Comparison of ENCODE assay signal across 8 cellular contexts in the genomic region with DNA sequence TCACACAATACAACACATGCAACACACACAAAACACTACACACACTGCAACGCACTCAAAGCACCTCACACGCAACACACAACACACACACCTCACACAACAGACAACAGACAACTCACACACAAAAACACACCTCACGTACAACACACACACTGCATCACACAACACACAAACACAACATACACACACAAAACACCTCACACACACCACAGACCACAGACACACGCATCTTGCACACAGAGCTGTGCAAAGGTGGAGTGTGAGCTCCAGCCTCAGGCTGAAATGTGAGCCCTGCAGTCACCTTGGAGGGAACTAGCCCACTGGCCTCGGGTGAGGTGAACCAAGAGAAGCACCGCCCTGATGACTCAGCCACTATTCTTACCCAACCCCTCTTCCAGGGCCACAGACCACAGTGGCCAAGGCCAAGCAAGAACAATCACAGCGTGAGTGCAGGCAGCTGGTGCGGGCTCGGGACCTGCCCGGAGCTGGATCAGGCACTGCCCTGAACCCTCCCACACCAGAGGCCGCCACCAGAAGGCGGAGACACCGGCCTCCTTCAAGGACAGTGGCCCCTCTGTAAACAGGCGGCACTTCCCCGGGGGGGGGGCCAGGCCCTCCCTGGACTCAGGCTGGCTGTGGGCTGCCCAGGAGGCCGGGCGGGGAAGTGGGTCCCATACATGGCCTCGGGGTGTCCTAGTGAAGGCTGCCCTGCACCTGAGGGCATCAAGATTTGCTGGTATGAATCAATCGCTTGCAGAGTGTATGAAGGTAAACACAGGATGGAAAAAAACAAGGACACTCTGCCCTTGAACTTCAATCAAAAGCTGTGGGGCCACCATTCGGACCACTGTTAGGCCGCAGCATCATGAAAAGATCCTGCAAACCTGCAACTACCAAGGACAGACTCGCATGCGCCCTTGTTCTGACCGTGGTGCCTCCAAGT.
A peak's percentile ranks its signal among the peaks of the same experiment; 100 is the strongest.
DNase-seq lines count a peak whose midpoint lies in the region; ATAC-seq and TF ChIP-seq lines count a peak whose summit lies in the region.

No MANE protein-coding gene starts in this region.

- ATAC-seq in GM18909 (IDR thresholded peaks at IDR 0.05; ENCODE audit: poor library complexity, unreplicated experiment): peak; percentile 91
- ATAC-seq in HG03045 (IDR thresholded peaks at IDR 0.05; ENCODE audit: unreplicated experiment): peak; percentile 90
- peak; percentile 89 for ATAC-seq in thoracic aorta (ENCODE audit: insufficient number of reproducible peaks, low FRiP score, low read depth)

- H3K4me1 ChIP-seq in liver (ENCODE audit: control insufficient read depth in 4 of 4, insufficient read depth in 4 of 4, low read length in 3 of 4): peaks cover 35 to 94% (median 58%) of the 10 kb centered on the region in 4 donors
- H3K4me1 ChIP-seq in thoracic aorta (ENCODE audit: control insufficient read depth in 1 of 2, low read depth in 2 of 2): peaks cover 26 to 74% of the 10 kb centered on the region in 2 donors

- peak overlapping the region; percentile 80 to 83 for H3K27ac ChIP-seq in liver (ENCODE audit: low read depth in 1 of 2, low read length in 2 of 2)
- peak overlapping the region; percentile 50 to 56 for H3K27ac ChIP-seq in thoracic aorta

- TF ChIP-seq RAD21 in liver (IDR thresholded peaks at IDR 0.05): peak; percentile 60 to 74

- H3K9ac ChIP-seq in liver (ENCODE audit: low read depth in 1 of 2, low read length in 2 of 2): no peak overlapping the region

- H3K9me3 ChIP-seq in liver (ENCODE audit: control insufficient read depth in 4 of 4, low read length in 3 of 4) (no peaks in the 10 kb centered on the region), thoracic aorta (no peaks in the 10 kb centered on the region)

- intact Hi-C loops in MCF 10A (cut with micrococcal nuclease): loop anchor here (5.0 kb wide), 1 partner anchor 33 kb away; no protein-coding TSS in a partner anchor

- 40% methylated on average over 24 of the region's 24 CpGs for WGBS in liver

- H3K4me3 ChIP-seq in liver (ENCODE audit: low read depth in 1 of 3, low read length in 3 of 3): no peak overlapping the region
- H3K4me3 ChIP-seq in thoracic aorta: no peak overlapping the region

- H3K4me3 Mint-ChIP-seq in MCF 10A (ENCODE audit: unreplicated experiment): no peak overlapping the region

- no peaks in the 10 kb centered on the region for H3K36me3 Mint-ChIP-seq in MCF 10A (ENCODE audit: insufficient read depth, unreplicated experiment)

- no peak overlapping the region for H3K27ac Mint-ChIP-seq in MCF 10A (ENCODE audit: low read depth, unreplicated experiment)

- TF ChIP-seq CTCF in MCF 10A (IDR thresholded peaks at IDR 0.05; ENCODE audit: unreplicated experiment): no peak
- TF ChIP-seq CTCF in liver (IDR thresholded peaks at IDR 0.05; ENCODE audit: low read depth, low read length, missing input control): peak; percentile 8
- no peak for TF ChIP-seq CTCF in thoracic aorta (IDR thresholded peaks at IDR 0.05)

- peaks cover 5% of the 10 kb centered on the region for H3K4me1 Mint-ChIP-seq in MCF 10A (ENCODE audit: insufficient read depth, unreplicated experiment)

- H3K36me3 ChIP-seq in liver (ENCODE audit: control insufficient read depth in 4 of 4, insufficient read depth in 3 of 4, low read depth in 1 of 4, low read length in 3 of 4): peaks cover 0 to 3% (median 1%) of the 10 kb centered on the region in 4 donors
- H3K36me3 ChIP-seq in thoracic aorta: no peaks in the 10 kb centered on the region

- POLR2A ChIA-PET in MCF 10A (lab: Yijun Ruan, JAX): interaction anchor here (0.6 to 2.2 kb wide), 12 partner anchors 14 to 308 kb away, joined by 3 to 10 read pairs (median 3); no protein-coding TSS in a partner anchor

- H3K27me3 Mint-ChIP-seq in MCF 10A (ENCODE audit: insufficient read depth, unreplicated experiment): no peaks in the 10 kb centered on the region

- H3K27me3 ChIP-seq in liver (ENCODE audit: control insufficient read depth in 4 of 4, insufficient read depth in 4 of 4, low read length in 3 of 4) (no peaks in the 10 kb centered on the region), thoracic aorta (replicated peaks; ENCODE audit: insufficient read depth) (no peaks in the 10 kb centered on the region)

- BruUV-seq in MCF 10A (replicated peaks; lab: Mats Ljungman, UMichigan): no TSS peak

- H3K9me3 Mint-ChIP-seq in MCF 10A (ENCODE audit: unreplicated experiment): no peaks in the 10 kb centered on the region

- CTCF ChIA-PET in MCF 10A (lab: Yijun Ruan, JAX): interaction anchor here (0.6 to 2.0 kb wide), 8 partner anchors 16 to 384 kb away, joined by 3 to 7 read pairs (median 4); no protein-coding TSS in a partner anchor

- DNase-seq in CD1c-positive myeloid dendritic cell (ENCODE audit: extremely low spot score) (peak; percentile 93), NCI-H510A treated with DMSO at 0.1 percent for 48 hours (lab: John Stamatoyannopoulos, UW) (peak; percentile 78), MCF 10A (ENCODE audit: unreplicated experiment) (peak; percentile 98), thoracic aorta (ENCODE audit: low spot score) (peak; percentile 85), NCI-H2081 treated with DMSO at 0.1 percent for 48 hours (lab: John Stamatoyannopoulos, UW) (no peak)

TF ChIP-seq in liver, 16 proteins besides CTCF, POLR2A, EP300 and RAD21:
- peak in 1 of 2 donors; percentile 56 for TF ChIP-seq EGR1 (IDR thresholded peaks at IDR 0.05; ENCODE audit: low read depth in 2 of 2)
- TF ChIP-seq SP1 (IDR thresholded peaks at IDR 0.05): peak; percentile 92
- peak; percentile 65 for TF ChIP-seq YY1 (IDR thresholded peaks at IDR 0.05)
- no peak for TF ChIP-seq TAF1 (conservative IDR thresholded peaks at IDR 0.05)
- peak; percentile 31 for TF ChIP-seq FOXA2 (IDR thresholded peaks at IDR 0.05)
- peak; percentile 96 to 99 for TF ChIP-seq RXRA (IDR thresholded peaks at IDR 0.05)
- TF ChIP-seq NR2F2 (IDR thresholded peaks at IDR 0.05): peak; percentile 50
- TF ChIP-seq HNF4G (IDR thresholded peaks at IDR 0.05): no peak
- TF ChIP-seq JUND (IDR thresholded peaks at IDR 0.05): peak; percentile 99
- TF ChIP-seq, protein P1, sequence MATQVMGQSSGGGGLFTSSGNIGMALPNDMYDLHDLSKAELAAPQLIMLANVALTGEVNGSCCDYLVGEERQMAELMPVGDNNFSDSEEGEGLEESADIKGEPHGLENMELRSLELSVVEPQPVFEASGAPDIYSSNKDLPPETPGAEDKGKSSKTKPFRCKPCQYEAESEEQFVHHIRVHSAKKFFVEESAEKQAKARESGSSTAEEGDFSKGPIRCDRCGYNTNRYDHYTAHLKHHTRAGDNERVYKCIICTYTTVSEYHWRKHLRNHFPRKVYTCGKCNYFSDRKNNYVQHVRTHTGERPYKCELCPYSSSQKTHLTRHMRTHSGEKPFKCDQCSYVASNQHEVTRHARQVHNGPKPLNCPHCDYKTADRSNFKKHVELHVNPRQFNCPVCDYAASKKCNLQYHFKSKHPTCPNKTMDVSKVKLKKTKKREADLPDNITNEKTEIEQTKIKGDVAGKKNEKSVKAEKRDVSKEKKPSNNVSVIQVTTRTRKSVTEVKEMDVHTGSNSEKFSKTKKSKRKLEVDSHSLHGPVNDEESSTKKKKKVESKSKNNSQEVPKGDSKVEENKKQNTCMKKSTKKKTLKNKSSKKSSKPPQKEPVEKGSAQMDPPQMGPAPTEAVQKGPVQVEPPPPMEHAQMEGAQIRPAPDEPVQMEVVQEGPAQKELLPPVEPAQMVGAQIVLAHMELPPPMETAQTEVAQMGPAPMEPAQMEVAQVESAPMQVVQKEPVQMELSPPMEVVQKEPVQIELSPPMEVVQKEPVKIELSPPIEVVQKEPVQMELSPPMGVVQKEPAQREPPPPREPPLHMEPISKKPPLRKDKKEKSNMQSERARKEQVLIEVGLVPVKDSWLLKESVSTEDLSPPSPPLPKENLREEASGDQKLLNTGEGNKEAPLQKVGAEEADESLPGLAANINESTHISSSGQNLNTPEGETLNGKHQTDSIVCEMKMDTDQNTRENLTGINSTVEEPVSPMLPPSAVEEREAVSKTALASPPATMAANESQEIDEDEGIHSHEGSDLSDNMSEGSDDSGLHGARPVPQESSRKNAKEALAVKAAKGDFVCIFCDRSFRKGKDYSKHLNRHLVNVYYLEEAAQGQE (IDR thresholded peaks at IDR 0.05): peak; percentile 71
- no peak for TF ChIP-seq GABPA (IDR thresholded peaks at IDR 0.05 in 1 of 2, conservative IDR thresholded peaks at IDR 0.05 in 1 of 2)
- TF ChIP-seq, protein P2, sequence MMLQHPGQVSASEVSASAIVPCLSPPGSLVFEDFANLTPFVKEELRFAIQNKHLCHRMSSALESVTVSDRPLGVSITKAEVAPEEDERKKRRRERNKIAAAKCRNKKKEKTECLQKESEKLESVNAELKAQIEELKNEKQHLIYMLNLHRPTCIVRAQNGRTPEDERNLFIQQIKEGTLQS (IDR thresholded peaks at IDR 0.05): peak; percentile 99
- TF ChIP-seq FOXA1 (IDR thresholded peaks at IDR 0.05): no peak
- peak; percentile 85 to 92 for TF ChIP-seq HNF4A (conservative IDR thresholded peaks at IDR 0.05)
- TF ChIP-seq, protein P3, sequence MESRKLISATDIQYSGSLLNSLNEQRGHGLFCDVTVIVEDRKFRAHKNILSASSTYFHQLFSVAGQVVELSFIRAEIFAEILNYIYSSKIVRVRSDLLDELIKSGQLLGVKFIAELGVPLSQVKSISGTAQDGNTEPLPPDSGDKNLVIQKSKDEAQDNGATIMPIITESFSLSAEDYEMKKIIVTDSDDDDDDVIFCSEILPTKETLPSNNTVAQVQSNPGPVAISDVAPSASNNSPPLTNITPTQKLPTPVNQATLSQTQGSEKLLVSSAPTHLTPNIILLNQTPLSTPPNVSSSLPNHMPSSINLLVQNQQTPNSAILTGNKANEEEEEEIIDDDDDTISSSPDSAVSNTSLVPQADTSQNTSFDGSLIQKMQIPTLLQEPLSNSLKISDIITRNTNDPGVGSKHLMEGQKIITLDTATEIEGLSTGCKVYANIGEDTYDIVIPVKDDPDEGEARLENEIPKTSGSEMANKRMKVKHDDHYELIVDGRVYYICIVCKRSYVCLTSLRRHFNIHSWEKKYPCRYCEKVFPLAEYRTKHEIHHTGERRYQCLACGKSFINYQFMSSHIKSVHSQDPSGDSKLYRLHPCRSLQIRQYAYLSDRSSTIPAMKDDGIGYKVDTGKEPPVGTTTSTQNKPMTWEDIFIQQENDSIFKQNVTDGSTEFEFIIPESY (IDR thresholded peaks at IDR 0.05): peak; percentile 85
- TF ChIP-seq, protein P4, sequence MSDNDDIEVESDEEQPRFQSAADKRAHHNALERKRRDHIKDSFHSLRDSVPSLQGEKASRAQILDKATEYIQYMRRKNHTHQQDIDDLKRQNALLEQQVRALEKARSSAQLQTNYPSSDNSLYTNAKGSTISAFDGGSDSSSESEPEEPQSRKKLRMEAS (IDR thresholded peaks at IDR 0.05): peak; percentile 89
